In the genomic region with DNA sequence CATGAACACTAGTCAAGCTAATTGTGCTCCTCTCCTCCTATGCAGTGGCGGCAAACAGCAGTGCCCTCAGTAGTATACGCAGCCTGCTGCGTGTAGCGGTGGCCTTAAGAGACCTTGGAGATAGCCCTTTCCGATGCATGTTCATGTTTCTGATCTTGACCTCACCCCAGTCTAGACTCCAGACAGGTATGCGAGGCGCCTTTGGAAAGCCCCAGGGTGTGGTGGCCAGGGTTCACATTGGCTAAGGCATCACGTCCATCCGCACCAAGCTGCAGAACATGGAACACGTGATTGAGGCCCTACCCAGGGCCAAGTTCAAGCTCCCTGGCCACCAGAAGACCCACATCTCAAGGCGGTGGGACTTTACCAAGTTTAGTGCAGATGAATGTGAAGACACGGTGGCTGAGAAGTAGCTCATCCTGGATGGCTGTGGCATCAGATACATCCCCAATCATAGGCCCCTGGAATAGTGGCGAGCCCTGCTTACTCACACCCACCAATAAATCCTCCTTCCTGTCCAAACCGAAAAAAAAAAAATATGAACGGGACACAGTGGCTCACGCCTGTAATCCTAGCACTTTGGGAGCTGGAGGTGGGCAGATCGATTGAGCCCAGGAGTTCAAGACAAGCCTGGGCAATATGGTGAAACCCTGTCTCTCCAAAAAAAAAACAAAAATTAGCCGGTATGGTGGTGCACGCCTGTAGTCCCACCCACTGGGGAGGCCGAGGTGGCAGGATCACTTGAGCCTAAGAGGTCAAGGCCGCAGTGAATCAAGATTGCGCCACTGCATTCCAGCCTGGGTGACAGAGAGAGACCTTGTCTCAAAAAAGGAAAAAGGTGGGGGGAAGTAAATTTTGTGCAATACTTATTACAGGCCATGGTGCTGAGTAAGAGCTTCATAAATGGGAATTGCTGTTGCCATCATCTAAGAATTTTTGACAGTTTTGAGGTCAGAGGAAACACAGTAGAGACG, we compare ENCODE assay signal across 1 cellular context.
TF ChIP-seq lines count a peak whose summit lies in the region.

No MANE protein-coding gene starts in this region.

TF ChIP-seq in A549, 52 proteins besides CTCF, POLR2A, EP300 and RAD21 (continued from another document):
- TF ChIP-seq ZNF302 (CRISPR knock-in tag; IDR thresholded peaks at IDR 0.05): no peak
- peak; percentile 56 to 94; a peak in 3 of 4 replicates for TF ChIP-seq CEBPB (IDR thresholded peaks at IDR 0.05)
- 0 out of 2 replicates have a peak, but pooled peaks have one; percentile 24 for TF ChIP-seq TP53 (CRISPR knock-in tag; IDR thresholded peaks at IDR 0.05)
TF ChIP-seq in A549: peak in this region for 9.
